ENCODE assay signal across 22 cellular contexts in the genomic region with DNA sequence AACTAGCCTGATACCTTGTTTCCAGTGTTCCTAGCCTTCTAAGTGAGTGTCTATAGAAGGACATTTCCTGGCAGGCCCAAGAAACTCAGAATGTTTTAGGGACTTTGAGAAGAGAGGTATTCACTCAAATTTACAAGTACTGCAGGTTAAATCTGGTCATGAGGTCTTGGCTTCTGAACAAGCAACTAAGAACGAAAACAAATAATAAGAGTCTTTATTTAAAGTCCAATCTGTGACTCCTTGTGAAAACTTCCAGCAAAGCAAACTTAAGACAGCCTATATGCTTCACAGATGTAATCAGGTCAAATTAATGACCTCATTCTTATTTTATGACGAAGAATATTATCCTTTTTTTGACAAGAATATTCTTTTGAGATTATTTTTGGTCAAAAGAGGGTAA.
DNase-seq lines count a peak whose midpoint lies in the region; TF ChIP-seq lines count a peak whose summit lies in the region.
"Had no signal": no experiment of that assay in that cellular context is flagged by ENCODE, and none has a peak within 500 bp of the region (broad histone marks: within the 10 kb centered on the region; RNA-seq: fewer than 3 reads in every experiment).

No MANE protein-coding gene starts in this region.

- BruUV-seq in MCF 10A (replicated peaks; lab: Mats Ljungman, UMichigan), result no TSS peak

- H3K9me3 ChIP-seq in SK-N-SH, result no peaks in the 10 kb centered on the region
- H3K9me3 ChIP-seq in smooth muscle cell (replicated peaks; ENCODE audit: low read depth), result no peaks in the 10 kb centered on the region
- H3K9me3 ChIP-seq: Peyer's patch, thyroid gland had no signal

- H3K36me3 Mint-ChIP-seq in MCF 10A (ENCODE audit: insufficient read depth, unreplicated experiment), result no peaks in the 10 kb centered on the region

- peak overlapping the region in 1 of 2 experiments; percentile 23; a peak in 2 of 4 replicates for H3K4me3 ChIP-seq in SK-N-SH (ENCODE audit: low read depth in 2 of 2, low read length in 1 of 2)
- H3K4me3 ChIP-seq in fibroblast of the aortic adventitia (ENCODE audit: low read depth, low read length), result no peak overlapping the region
- H3K4me3 ChIP-seq in smooth muscle cell, result no peak overlapping the region
- H3K4me3 ChIP-seq: cardiac muscle cell, dorsolateral prefrontal cortex, Peyer's patch, thyroid gland had no signal

- H3K27ac Mint-ChIP-seq in MCF 10A (ENCODE audit: low read depth, unreplicated experiment), result no peak overlapping the region
- H3K27ac Mint-ChIP-seq: activated B cell treated with CpG ODN at 0.5 μM for 24 hours had no signal

- no peak overlapping the region for H3K4me3 Mint-ChIP-seq in MCF 10A (ENCODE audit: unreplicated experiment)
- H3K4me3 Mint-ChIP-seq: activated B cell treated with CpG ODN at 0.5 μM for 24 hours, nephron progenitor cell had no signal

- H3K9ac ChIP-seq in SK-N-SH, result peak overlapping the region; percentile 31; the same call in 1 of the 2 replicates
- no peak overlapping the region for H3K9ac ChIP-seq in smooth muscle cell (ENCODE audit: low read depth)

- H3K27ac ChIP-seq in SK-N-SH (ENCODE audit: low read depth in 2 of 2, low read length in 1 of 2) (peak overlapping the region; percentile 3 to 93; a peak in 3 of 4 replicates), smooth muscle cell (ENCODE audit: low read depth) (peak overlapping the region; percentile 84)
- H3K27ac ChIP-seq: cardiac muscle cell, dorsolateral prefrontal cortex, Peyer's patch, thyroid gland had no signal

- peaks cover 13% of the 10 kb centered on the region for H3K4me1 Mint-ChIP-seq in MCF 10A (ENCODE audit: insufficient read depth, unreplicated experiment)
- H3K4me1 Mint-ChIP-seq: activated B cell treated with CpG ODN at 0.5 μM for 24 hours had no signal

- POLR2A ChIA-PET in SK-N-SH (lab: Yijun Ruan, JAX) (no interaction called here), MCF 10A (lab: Yijun Ruan, JAX) (no interaction called here)

- H3F3A ChIP-seq in SK-N-SH (replicated peaks; ENCODE audit: insufficient read depth) (peaks cover 31% of the 10 kb centered on the region), smooth muscle cell (ENCODE audit: low read depth) (no peaks in the 10 kb centered on the region)

- peaks cover 8% of the 10 kb centered on the region for H3K9me3 Mint-ChIP-seq in MCF 10A (ENCODE audit: unreplicated experiment)

- intact Hi-C loops in MCF 10A (cut with micrococcal nuclease), result no loop called here

- peak overlapping the region; percentile 39; the same call in 1 of the 2 replicates for H2AFZ ChIP-seq in SK-N-SH (ENCODE audit: low read depth)
- H2AFZ ChIP-seq in smooth muscle cell (ENCODE audit: low read depth), result no peak overlapping the region

- DNase-seq in HCEC 1CT (peak; percentile 76), SK-N-SH (no peak), fibroblast of the aortic adventitia (ENCODE audit: low read depth) (peak; percentile 8), smooth muscle cell (lab: John Stamatoyannopoulos, UW; ENCODE audit: unreplicated experiment) (no peak), MCF 10A (ENCODE audit: unreplicated experiment) (no peak), ecto neural progenitor cell (ENCODE audit: low spot score) (no peak)
- no peak for DNase-seq in stimulated activated CD4-positive, alpha-beta T cell treated with anti-CD3 and anti-CD28 coated beads, Interleukin-4, amount 100 ng/mL, for 4 hours
- DNase-seq: activated B cell treated with CpG ODN at 0.5 μM for 24 hours; activated CD4-positive, alpha-beta T cell treated with anti-CD3 and anti-CD28 coated beads, Interleukin-2, amount 50 U/mL, for 48 hours; activated effector memory CD4-positive, alpha-beta T cell treated with anti-CD3 and anti-CD28 coated beads, Interleukin-2, amount 50 U/mL, for 16 hours; DMS79; dorsolateral prefrontal cortex; midbrain; NCI-H187; NCI-H82; nephron progenitor cell; Peyer's patch; stimulated activated CD4-positive, alpha-beta T cell treated with anti-CD3 and anti-CD28 coated beads, Interleukin-1b, Interleukin-23, amount 100 ng/mL, for 48 hours; stimulated activated naive CD4-positive, alpha-beta T cell treated with Interleukin-2 at 50 U/mL for 16 hours; T-helper 9 cell; thyroid gland had no signal

- H3K27me3 ChIP-seq in SK-N-SH (ENCODE audit: insufficient read depth), result no peaks in the 10 kb centered on the region
- no peaks in the 10 kb centered on the region for H3K27me3 ChIP-seq in smooth muscle cell (ENCODE audit: low read depth)
- H3K27me3 ChIP-seq: cardiac muscle cell, dorsolateral prefrontal cortex, Peyer's patch, thyroid gland had no signal

- TF ChIP-seq RAD21 in SK-N-SH (IDR thresholded peaks at IDR 0.05; ENCODE audit: low read length), result no peak

- WGBS in SK-N-SH (ENCODE audit: low lambda C conversion rate), result 15% methylated on average over 2 of the region's 2 CpGs
- 74% methylated on average over 2 of the region's 2 CpGs for WGBS in smooth muscle cell (ENCODE audit: low lambda C conversion rate)

- H3K4me1 ChIP-seq in SK-N-SH (ENCODE audit: control insufficient read depth in 1 of 2, insufficient read depth in 2 of 2, low read depth in 1 of 2, low read length in 1 of 2), result no peaks in the 10 kb centered on the region
- peaks cover 4% of the 10 kb centered on the region for H3K4me1 ChIP-seq in smooth muscle cell (ENCODE audit: low read depth)
- H3K4me1 ChIP-seq: Peyer's patch, thyroid gland had no signal

- H3K36me3 ChIP-seq in SK-N-SH (replicated peaks in 1 of 2; ENCODE audit: control insufficient read depth in 1 of 2, insufficient read depth in 2 of 2, low read length in 1 of 2) (no peaks in the 10 kb centered on the region), smooth muscle cell (ENCODE audit: low read depth) (no peaks in the 10 kb centered on the region)
- H3K36me3 ChIP-seq: cardiac muscle cell, Peyer's patch, thyroid gland had no signal

- CTCF ChIA-PET in SK-N-SH (lab: Yijun Ruan, JAX), result interaction anchor here (1.3 kb wide), 2 partner anchors 9 kb away, joined by 3 to 5 read pairs; no protein-coding TSS in a partner anchor
- CTCF ChIA-PET in MCF 10A (lab: Yijun Ruan, JAX), result interaction anchor here (0.7 to 0.9 kb wide), 2 partner anchors 11 to 669 kb away, joined by 3 read pairs; no protein-coding TSS in a partner anchor

- no peak for TF ChIP-seq CTCF in SK-N-SH (IDR thresholded peaks at IDR 0.05)
- no peak for TF ChIP-seq CTCF in fibroblast of the aortic adventitia (IDR thresholded peaks at IDR 0.05; ENCODE audit: insufficient read depth, low read length)
- no peak for TF ChIP-seq CTCF in smooth muscle cell (IDR thresholded peaks at IDR 0.05; ENCODE audit: borderline replicate concordance, insufficient read depth, poor library complexity, severe bottlenecking)
- no peak for TF ChIP-seq CTCF in MCF 10A (IDR thresholded peaks at IDR 0.05; ENCODE audit: unreplicated experiment)

- H3K27me3 Mint-ChIP-seq in MCF 10A (ENCODE audit: insufficient read depth, unreplicated experiment), result no peaks in the 10 kb centered on the region

- no peaks in the 10 kb centered on the region for H3K79me2 ChIP-seq in SK-N-SH (ENCODE audit: insufficient read depth)
- no peaks in the 10 kb centered on the region for H3K79me2 ChIP-seq in smooth muscle cell (ENCODE audit: low read depth)

- no peaks in the 10 kb centered on the region for H3K9me2 ChIP-seq in SK-N-SH

- TF ChIP-seq EP300 in SK-N-SH (IDR thresholded peaks at IDR 0.05; ENCODE audit: borderline replicate concordance in 1 of 2, low read depth in 1 of 2, low read length in 1 of 2), result no peak

- H3K4me2 ChIP-seq in SK-N-SH, result peak overlapping the region; percentile 55
- peak overlapping the region; percentile 65 for H3K4me2 ChIP-seq in smooth muscle cell

- no peaks in the 10 kb centered on the region for H4K20me1 ChIP-seq in SK-N-SH (ENCODE audit: insufficient read depth)
- no peaks in the 10 kb centered on the region for H4K20me1 ChIP-seq in smooth muscle cell (ENCODE audit: low read depth)

TF ChIP-seq in SK-N-SH, 30 proteins besides CTCF, POLR2A, EP300 and RAD21:
- TF ChIP-seq NFIC (IDR thresholded peaks at IDR 0.05; ENCODE audit: borderline replicate concordance) (no peak), GATA2 (CRISPR knock-in tag; IDR thresholded peaks at IDR 0.05) (no peak), FOSL2 (IDR thresholded peaks at IDR 0.05; ENCODE audit: borderline replicate concordance, low read depth) (no peak), TAF1 (IDR thresholded peaks at IDR 0.05; ENCODE audit: borderline replicate concordance, low read depth, low read length) (no peak)

Comparison
In these comparisons a context has a peak if more than half of its experiments do, and no peak if none do; other contexts are left out.
1. DNase-seq: peak in HCEC 1CT (single experiment) and fibroblast of the aortic adventitia (single experiment); none in SK-N-SH (single experiment), smooth muscle cell (single experiment), MCF 10A (single experiment), ecto neural progenitor cell (single experiment) and stimulated activated CD4-positive, alpha-beta T cell treated with anti-CD3 and anti-CD28 coated beads, Interleukin-4, amount 100 ng/mL, for 4 hours (0 of 2).